In genomic region chr14:22846811-22847307, GRCh38 we compare ENCODE assay signal across 13 cellular contexts. TPM values are rescaled to one million over a fixed set of nuclear protein-coding genes. Genes with fewer than 3 reads are reported as not detected.
DNase-seq lines count a peak whose midpoint lies in the region; ATAC-seq, FAIRE-seq and TF ChIP-seq lines count a peak whose summit lies in the region.
"Had no signal": no experiment of that assay in that cellular context is flagged by ENCODE, and none has a peak within 500 bp of the region (broad histone marks: within the 10 kb centered on the region; RNA-seq: fewer than 3 reads in every experiment).

No MANE protein-coding gene starts in this region.

- H3K27ac Mint-ChIP-seq in Caco-2 (ENCODE audit: unreplicated experiment) (no peak overlapping the region), astrocyte (ENCODE audit: unreplicated experiment) (no peak overlapping the region)
- H3K27ac Mint-ChIP-seq: activated B cell treated with CpG ODN at 0.5 μM for 24 hours had no signal

- peak overlapping the region; percentile 80 for H4K91ac ChIP-seq in mesenchymal stem cell (ENCODE audit: low read length)

- H3K18ac ChIP-seq in mesenchymal stem cell (ENCODE audit: low read depth in 1 of 2, low read length in 2 of 2): peak overlapping the region in 1 of 2 experiments; percentile 66

- H3K36me3 ChIP-seq in Caco-2 (ENCODE audit: control insufficient read depth, insufficient read depth, low read length) (peaks cover 6% of the 10 kb centered on the region), astrocyte (ENCODE audit: insufficient read depth, low read length) (peaks cover 41% of the 10 kb centered on the region), mesenchymal stem cell (ENCODE audit: control insufficient read depth in 1 of 2, insufficient read depth in 2 of 2, low read depth in 1 of 2, low read length in 2 of 2) (peaks cover 56 to 62% of the 10 kb centered on the region in 2 experiments), spleen (peaks cover 0 to 54% (median 25%) of the 10 kb centered on the region in 6 donors)
- H3K36me3 ChIP-seq: BE2C had no signal

- no peak overlapping the region for H2BK120ac ChIP-seq in mesenchymal stem cell (ENCODE audit: low read depth, low read length)

- no peak for DNase-seq in Caco-2
- DNase-seq in astrocyte (ENCODE audit: low read depth): no peak
- DNase-seq in mesenchymal stem cell: no peak
- no peak for DNase-seq in spleen
- DNase-seq in KBM-7: no peak
- DNase-seq: activated B cell treated with CpG ODN at 0.5 μM for 24 hours, BE2C, NCI-H446 treated with DMSO at 0.1 percent for 48 hours, occipital lobe, Right ventricle myocardium superior had no signal

- H2AFZ ChIP-seq in astrocyte (ENCODE audit: low read depth, low read length): no peak overlapping the region
- no peak overlapping the region for H2AFZ ChIP-seq in mesenchymal stem cell (ENCODE audit: low read depth, low read length)

- H3K9me3 Mint-ChIP-seq in Caco-2 (ENCODE audit: unreplicated experiment) (no peaks in the 10 kb centered on the region), astrocyte (ENCODE audit: unreplicated experiment) (peaks cover 4% of the 10 kb centered on the region)
- H3K9me3 Mint-ChIP-seq: activated B cell treated with CpG ODN at 0.5 μM for 24 hours had no signal

- H3K4me3 Mint-ChIP-seq in Caco-2 (ENCODE audit: unreplicated experiment): no peak overlapping the region
- no peak overlapping the region for H3K4me3 Mint-ChIP-seq in astrocyte (ENCODE audit: unreplicated experiment)
- H3K4me3 Mint-ChIP-seq: activated B cell treated with CpG ODN at 0.5 μM for 24 hours had no signal

- H4K8ac ChIP-seq in mesenchymal stem cell (ENCODE audit: low read length): peak overlapping the region; percentile 29

- peak overlapping the region; percentile 44 for H2BK15ac ChIP-seq in mesenchymal stem cell (ENCODE audit: low read depth, poor library complexity, severe bottlenecking)

- TF ChIP-seq CTCF in Caco-2 (IDR thresholded peaks at IDR 0.05; ENCODE audit: insufficient read depth in 1 of 2, low read depth in 1 of 2, low read length in 1 of 2, severe bottlenecking in 1 of 2, unreplicated experiment in 1 of 2) (no peak), astrocyte (IDR thresholded peaks at IDR 0.05; ENCODE audit: insufficient read depth, low read depth, low read length) (no peak), spleen (IDR thresholded peaks at IDR 0.05 in 8 of 11, conservative IDR thresholded peaks at IDR 0.05 in 3 of 11) (no peak)

- H3K79me2 ChIP-seq in astrocyte (ENCODE audit: insufficient read depth, low read length): peaks cover 42% of the 10 kb centered on the region

- TF ChIP-seq POLR2A in spleen (IDR thresholded peaks at IDR 0.05): no peak

- H3K9me3 ChIP-seq in Caco-2 (no peaks in the 10 kb centered on the region), astrocyte (ENCODE audit: insufficient read depth, low read depth, low read length) (no peaks in the 10 kb centered on the region), mesenchymal stem cell (ENCODE audit: control insufficient read depth, low read length) (no peaks in the 10 kb centered on the region), spleen (no peaks in the 10 kb centered on the region)
- H3K9me3 ChIP-seq: BE2C had no signal

- ATAC-seq in GM18867 (IDR thresholded peaks at IDR 0.05; ENCODE audit: unreplicated experiment) (no peak), GM19023 (IDR thresholded peaks at IDR 0.05; ENCODE audit: unreplicated experiment) (no peak), HG02870 (IDR thresholded peaks at IDR 0.05; ENCODE audit: unreplicated experiment) (no peak)

- TSS peak; percentile 24 for BruUV-seq in Caco-2 (replicated peaks; lab: Mats Ljungman, UMichigan)

- H3K27me3 ChIP-seq in Caco-2 (replicated peaks; ENCODE audit: control insufficient read depth, insufficient read depth, low read length) (no peaks in the 10 kb centered on the region), astrocyte (ENCODE audit: insufficient read depth, low read length) (no peaks in the 10 kb centered on the region), mesenchymal stem cell (ENCODE audit: control insufficient read depth in 1 of 2, insufficient read depth in 1 of 2, low read length in 2 of 2) (no peaks in the 10 kb centered on the region), spleen (replicated peaks in 1 of 7) (peaks cover 0 to 14% (median 0%) of the 10 kb centered on the region in 7 donors)
- H3K27me3 ChIP-seq: BE2C had no signal

- FAIRE-seq in astrocyte (lab: Jason Lieb, UNC): no peak

- H3K4me2 ChIP-seq in astrocyte (ENCODE audit: low read length) (peak overlapping the region; percentile 33), mesenchymal stem cell (ENCODE audit: low read length, poor library complexity, severe bottlenecking) (no peak overlapping the region)

- H2BK5ac ChIP-seq in mesenchymal stem cell (ENCODE audit: low read depth, low read length, poor library complexity, severe bottlenecking): no peak overlapping the region

- intact Hi-C loops in Caco-2 (cut with micrococcal nuclease; ENCODE audit: unreplicated experiment) (no loop called here), spleen (cut with DNase I; ENCODE audit: low total_unique reads) (no loop called here)

- POLR2A ChIA-PET in Caco-2 (lab: Charles Lee): no interaction called here

- H4K20me1 ChIP-seq in astrocyte (ENCODE audit: insufficient read depth, low read length): peaks cover 44% of the 10 kb centered on the region

- peak overlapping the region in 1 of 2 experiments; percentile 4 for H3K4ac ChIP-seq in mesenchymal stem cell (ENCODE audit: low read depth in 1 of 2, low read length in 2 of 2)

- H3K79me1 ChIP-seq in mesenchymal stem cell (replicated peaks; ENCODE audit: low read length, poor library complexity, severe bottlenecking): peaks cover 28% of the 10 kb centered on the region

- peak overlapping the region in 1 of 2 experiments; percentile 80 for H3K14ac ChIP-seq in mesenchymal stem cell (ENCODE audit: low read length in 2 of 2)

- peaks cover 42% of the 10 kb centered on the region for H3K36me3 Mint-ChIP-seq in Caco-2 (ENCODE audit: insufficient read depth, unreplicated experiment)
- H3K36me3 Mint-ChIP-seq in astrocyte (ENCODE audit: low read depth, unreplicated experiment): peaks cover 14% of the 10 kb centered on the region

- in situ Hi-C loops in KBM-7 (cut with MboI; ENCODE audit: low pct_unique_long_range_greater_than_20kb, low sequenced_read_pairs): no loop called here

- CTCF ChIA-PET in Caco-2 (lab: Charles Lee): no interaction called here

- H3K9ac ChIP-seq in astrocyte (ENCODE audit: low read length): peak overlapping the region; percentile 74
- peak overlapping the region; percentile 100 for H3K9ac ChIP-seq in mesenchymal stem cell (ENCODE audit: low read length)

- no peaks in the 10 kb centered on the region for H3K27me3 Mint-ChIP-seq in Caco-2 (ENCODE audit: insufficient read depth, unreplicated experiment)
- no peaks in the 10 kb centered on the region for H3K27me3 Mint-ChIP-seq in astrocyte (ENCODE audit: low read depth, unreplicated experiment)

- H3K4me1 ChIP-seq in Caco-2 (peaks cover 4% of the 10 kb centered on the region; the same call in 1 of the 2 replicates), astrocyte (ENCODE audit: insufficient read depth, low read length) (peaks cover 61% of the 10 kb centered on the region), mesenchymal stem cell (ENCODE audit: control insufficient read depth, insufficient read depth, low read depth, low read length) (peaks cover 52% of the 10 kb centered on the region), spleen (peaks cover 15 to 80% (median 51%) of the 10 kb centered on the region in 6 donors)
- H3K4me1 ChIP-seq: BE2C had no signal

- 90% methylated on average over 11 of the region's 11 CpGs for WGBS in mesenchymal stem cell
- WGBS in spleen, 5 donors: 73 to 84% (median 78%) methylated on average over 11 of the region's 11 CpGs

- peak overlapping the region; percentile 58 for H2AK5ac ChIP-seq in mesenchymal stem cell (ENCODE audit: low read length, severe bottlenecking)

- H3K4me3 ChIP-seq in Caco-2 (ENCODE audit: low read depth, low read length): no peak overlapping the region
- H3K4me3 ChIP-seq in astrocyte (ENCODE audit: insufficient read depth, low read depth, low read length): no peak overlapping the region
- H3K4me3 ChIP-seq in mesenchymal stem cell (ENCODE audit: insufficient read depth in 1 of 2, low read depth in 1 of 2, low read length in 2 of 2): peak overlapping the region in 1 of 2 experiments; percentile 21
- no peak overlapping the region for H3K4me3 ChIP-seq in spleen

- H3K23ac ChIP-seq in mesenchymal stem cell (ENCODE audit: low read length in 2 of 2): peak overlapping the region in 1 of 2 experiments; percentile 97

- H3K27ac ChIP-seq in astrocyte (ENCODE audit: low read depth, low read length): peak overlapping the region; percentile 74
- H3K27ac ChIP-seq in mesenchymal stem cell (ENCODE audit: low read length, poor library complexity, severe bottlenecking): peak overlapping the region; percentile 21
- H3K27ac ChIP-seq in spleen: peak overlapping the region in 7 of 8 donors; percentile 26 to 82 (median 69)

- H3K4me1 Mint-ChIP-seq in Caco-2 (ENCODE audit: low read depth, unreplicated experiment): no peaks in the 10 kb centered on the region
- H3K4me1 Mint-ChIP-seq in astrocyte (ENCODE audit: low read depth, unreplicated experiment): peaks cover 26% of the 10 kb centered on the region
- H3K4me1 Mint-ChIP-seq: activated B cell treated with CpG ODN at 0.5 μM for 24 hours had no signal

- H2BK12ac ChIP-seq in mesenchymal stem cell (ENCODE audit: low read length in 2 of 2): peak overlapping the region; percentile 17 to 38

RNA-seq across cellular contexts. Expression of gene MMP14, which starts 10.5 kb away (rescaled TPM):
- total RNA-seq in Caco-2 (2022) (57.2 and 62.9 TPM in 2 replicates), astrocyte (911 and 1,063 TPM in 2 replicates), spleen (100 to 1,000 TPM in 1 of 7 donors, 10 to 100 TPM in 6; 42.6 to 126 (median 65.2) TPM)
- polyA plus RNA-seq in mesenchymal stem cell (2013, experiment 1 of 2): 1,343 TPM
- polyA plus RNA-seq in mesenchymal stem cell (2013, experiment 2 of 2): 1,238 TPM
- 10 to 100 TPM in 2 of 3 donors, 1 to 10 TPM in 1; 6.6 to 30.8 (median 15.6) TPM for polyA plus RNA-seq in spleen

RNA-seq across cellular contexts. Expression of gene MRPL52, which starts 17.2 kb away (rescaled TPM):
- total RNA-seq in Caco-2 (2022) (149 TPM in 2 replicates), astrocyte (169 and 182 TPM in 2 replicates), spleen (100 to 1,000 TPM in 1 of 7 donors, 10 to 100 TPM in 6; 55.2 to 111 (median 62.8) TPM)
- 219 TPM for polyA plus RNA-seq in mesenchymal stem cell (2013, experiment 1 of 2)
- 222 TPM for polyA plus RNA-seq in mesenchymal stem cell (2013, experiment 2 of 2)
- polyA plus RNA-seq in spleen: 100 to 1,000 TPM in 2 of 3 donors, 10 to 100 TPM in 1; 88.8 to 138 (median 137) TPM

RNA-seq across cellular contexts. Expression of gene LRP10, which starts 24.7 kb away (rescaled TPM):
- total RNA-seq in Caco-2 (2022): 29.6 and 34.0 TPM in 2 replicates
- 142 and 157 TPM in 2 replicates for total RNA-seq in astrocyte
- polyA plus RNA-seq in mesenchymal stem cell (2013, experiment 1 of 2): 99.1 TPM
- polyA plus RNA-seq in mesenchymal stem cell (2013, experiment 2 of 2): 101 TPM
- 100 to 1,000 TPM in 6 of 7 donors, 10 to 100 TPM in 1; 99.6 to 205 (median 110) TPM for total RNA-seq in spleen
- polyA plus RNA-seq in spleen: 10 to 100 TPM in 1 of 3 donors, 1 to 10 TPM in 2; 7.9 to 22.3 (median 8.9) TPM

RNA-seq across cellular contexts. Expression of gene SLC7A7, which starts 31.6 kb away (rescaled TPM):
- total RNA-seq in Caco-2 (2022): 380 and 443 TPM in 2 replicates
- total RNA-seq in astrocyte: 13.3 and 14.3 TPM in 2 replicates
- 6.4 TPM for polyA plus RNA-seq in mesenchymal stem cell (2013, experiment 1 of 2)
- 6.5 TPM for polyA plus RNA-seq in mesenchymal stem cell (2013, experiment 2 of 2)
- 100 to 1,000 TPM in 4 of 7 donors, 10 to 100 TPM in 3; 56.4 to 165 (median 112) TPM for total RNA-seq in spleen
- polyA plus RNA-seq in spleen: 10 to 100 TPM; 34.2 to 46.5 (median 35.3) TPM

RNA-seq across cellular contexts. Expression of gene REM2, which starts 36.2 kb away (rescaled TPM):
- total RNA-seq in Caco-2 (2022) (0.41 and 0.44 TPM in 2 replicates), astrocyte (0.48 and 0.79 TPM in 2 replicates), spleen (1 to 10 TPM; 1.4 to 5.8 (median 3.0) TPM)
- polyA plus RNA-seq in mesenchymal stem cell (2013, experiment 1 of 2): 0.10 TPM
- polyA plus RNA-seq in mesenchymal stem cell (2013, experiment 2 of 2): 0.10 TPM
- polyA plus RNA-seq in spleen: 1 to 10 TPM; 2.2 to 5.2 (median 3.4) TPM
- total RNA-seq: Right ventricle myocardium superior had no signal

Comparison
In these comparisons a context has a peak if more than half of its experiments do, and no peak if none do; other contexts are left out.
1. H3K27ac ChIP-seq: peak in every context shown above with its lines; median percentile 74 in astrocyte; 69 in spleen; 21 in mesenchymal stem cell.